8 cellular contexts compared by ENCODE assay signal in the genomic region with DNA sequence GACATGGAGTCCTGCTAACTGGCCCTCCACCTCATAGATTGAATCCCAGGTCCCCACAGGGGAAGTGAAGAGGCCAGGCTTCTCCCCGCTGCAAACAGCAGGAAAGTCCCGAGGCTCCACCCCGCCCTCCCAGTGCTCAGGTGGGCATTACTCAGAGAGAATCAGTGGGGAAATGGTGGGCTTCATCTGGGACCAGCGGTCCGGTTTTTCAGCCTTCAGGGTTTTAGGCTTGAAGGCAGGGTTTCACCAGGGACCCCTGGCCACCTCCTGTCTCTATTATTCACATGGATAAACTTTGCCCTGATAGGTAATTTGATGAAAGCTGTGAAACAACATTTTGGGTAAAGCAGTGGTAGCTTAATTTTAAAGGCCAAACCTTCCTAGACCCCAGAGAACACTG. TPM values are rescaled to one million over a fixed set of nuclear protein-coding genes. Genes with fewer than 3 reads are reported as not detected.
"Had no signal": no experiment of that assay in that cellular context is flagged by ENCODE, and none has a peak within 500 bp of the region (broad histone marks: within the 10 kb centered on the region; RNA-seq: fewer than 3 reads in every experiment).

No MANE protein-coding gene starts in this region.

- H3K4me3 Mint-ChIP-seq: IgD-negative memory B cell had no signal

- H3K4me3 ChIP-seq: K562 had no signal

- H3K4me1 Mint-ChIP-seq: IgD-negative memory B cell had no signal

- H3K27ac ChIP-seq: HL-60 had no signal

- DNase-seq: IMR-90, KBM-7 had no signal

- ATAC-seq: HepG2 had no signal

- H3K36me3 Mint-ChIP-seq: IgD-negative memory B cell had no signal

- H3K27ac Mint-ChIP-seq: IgD-negative memory B cell had no signal

- H3K27me3 Mint-ChIP-seq: IgD-negative memory B cell had no signal

RNA-seq across cellular contexts. Expression of a gene that starts 50.9 kb away (rescaled TPM):
- total RNA-seq: HepG2, HT-29, HT1080, K562 had no signal
- polyA plus RNA-seq: HepG2, IgD-negative memory B cell, K562 had no signal
